In genomic region chr5:59445741-59446140, GRCh38 we compare ENCODE assay signal across 37 cellular contexts.
"Had no signal": no experiment of that assay in that cellular context is flagged by ENCODE, and none has a peak within 500 bp of the region (broad histone marks: within the 10 kb centered on the region; RNA-seq: fewer than 3 reads in every experiment).

No MANE protein-coding gene starts in this region.

- DNase-seq: activated CD4-positive, alpha-beta memory T cell treated with anti-CD3 and anti-CD28 coated beads, Interleukin-2, amount 10 ng/mL, durations not matched to agents 7 days and 5 days; activated CD4-positive, alpha-beta T cell treated with anti-CD3 and anti-CD28 coated beads for 48 hours; activated gamma-delta T cell treated with Interleukin-2 at 50 U/mL for 16 hours; activated naive CD8-positive, alpha-beta T cell treated with anti-CD3 and anti-CD28 coated beads, Interleukin-2, amount 50 U/mL, for 24 hours; activated T-cell treated with anti-CD3 and anti-CD28 coated beads, Interleukin-2, amount 50 U/mL, for 4 hours; amygdala; body of pancreas; cerebellar nuclear complex; dorsolateral prefrontal cortex; effector memory CD4-positive, alpha-beta T cell; erythroblast; heart left ventricle; hypothalamus; immature natural killer cell; left colon; naive B cell; pancreas; sigmoid colon; stimulated activated CD4-positive, alpha-beta T cell treated with anti-CD3 and anti-CD28 coated beads, Interleukin-1b, Interleukin-23, amount 100 ng/mL, for 48 hours; stimulated activated CD4-positive, alpha-beta T cell treated with anti-CD3 and anti-CD28 coated beads, Interleukin-4, amount 100 ng/mL, for 4 hours; stimulated activated CD8-positive, alpha-beta memory T cell treated with anti-CD3 and anti-CD28 coated beads, Interleukin-4, amount 100 ng/mL, for 48 hours; stimulated activated naive CD8-positive, alpha-beta T cell treated with anti-CD3 and anti-CD28 coated beads, Interleukin-15, amount 100 ng/mL, for 72 hours; substantia nigra; T-helper 9 cell; uterus; WERI-Rb-1 had no signal

- H3K9me3 Mint-ChIP-seq: activated CD4-positive, alpha-beta memory T cell treated with anti-CD3 and anti-CD28 coated beads, Interleukin-2, amount 10 ng/mL, durations not matched to agents 7 days and 5 days; activated naive CD4-positive, alpha-beta T cell treated with anti-CD3 and anti-CD28 coated beads, Interleukin-2, amount 50 U/mL, for 24 hours; activated naive CD8-positive, alpha-beta T cell treated with anti-CD3 and anti-CD28 coated beads, Interleukin-2, amount 50 U/mL, for 24 hours; activated T-cell treated with anti-CD3 and anti-CD28 coated beads, Interleukin-2, amount 50 U/mL, for 4 hours; activated T-helper 17 cell treated with anti-CD3 and anti-CD28 coated beads, Interleukin-2, amount 50 U/mL, for 72 hours; stimulated activated memory B cell treated with anti-CD40 and anti-IgM and Interleukin-4, amounts not matched to agents 10 μg/mL and 1 μg/mL and 100 μg/mL, for 72 hours; stimulated activated naive CD8-positive, alpha-beta T cell treated with anti-CD3 and anti-CD28 coated beads, Interleukin-15, amount 100 ng/mL, for 72 hours; T-helper 1 cell treated with Interleukin-12 subunit alpha and Interleukin-12 subunit beta and Interleukin-4 antibody, amounts not matched to agents 30 μg/mL and 1 μg/mL, for 36 hours; type B pancreatic cell had no signal

- H3K36me3 ChIP-seq: cardiac muscle cell, heart left ventricle, pancreas, prostate gland, sigmoid colon, WERI-Rb-1 had no signal

- H3K27ac ChIP-seq: body of pancreas, cardiac muscle cell, coronary artery, dorsolateral prefrontal cortex, heart left ventricle, pancreas, prostate gland, sigmoid colon, uterus, WERI-Rb-1 had no signal

- H3K9me3 ChIP-seq: body of pancreas, pancreas, prostate gland, sigmoid colon, uterus had no signal

- H3K4me3 Mint-ChIP-seq: activated CD4-positive, alpha-beta memory T cell treated with anti-CD3 and anti-CD28 coated beads, Interleukin-2, amount 10 ng/mL, durations not matched to agents 7 days and 5 days; activated naive CD4-positive, alpha-beta T cell treated with anti-CD3 and anti-CD28 coated beads, Interleukin-2, amount 50 U/mL, for 24 hours; activated naive CD8-positive, alpha-beta T cell treated with anti-CD3 and anti-CD28 coated beads, Interleukin-2, amount 50 U/mL, for 24 hours; activated T-cell treated with anti-CD3 and anti-CD28 coated beads, Interleukin-2, amount 50 U/mL, for 4 hours; activated T-helper 17 cell treated with anti-CD3 and anti-CD28 coated beads, Interleukin-2, amount 50 U/mL, for 72 hours; immature natural killer cell; mesothelial cell of epicardium; naive B cell; stimulated activated memory B cell treated with anti-CD40 and anti-IgM and Interleukin-4, amounts not matched to agents 10 μg/mL and 1 μg/mL and 100 μg/mL, for 72 hours; stimulated activated naive CD8-positive, alpha-beta T cell treated with anti-CD3 and anti-CD28 coated beads, Interleukin-15, amount 100 ng/mL, for 72 hours; T-helper 1 cell treated with Interleukin-12 subunit alpha and Interleukin-12 subunit beta and Interleukin-4 antibody, amounts not matched to agents 30 μg/mL and 1 μg/mL, for 36 hours; type B pancreatic cell had no signal

- H3K27ac Mint-ChIP-seq: activated CD4-positive, alpha-beta memory T cell treated with anti-CD3 and anti-CD28 coated beads, Interleukin-2, amount 10 ng/mL, durations not matched to agents 7 days and 5 days; activated naive CD4-positive, alpha-beta T cell treated with anti-CD3 and anti-CD28 coated beads, Interleukin-2, amount 50 U/mL, for 24 hours; activated naive CD8-positive, alpha-beta T cell treated with anti-CD3 and anti-CD28 coated beads, Interleukin-2, amount 50 U/mL, for 24 hours; activated T-helper 17 cell treated with anti-CD3 and anti-CD28 coated beads, Interleukin-2, amount 50 U/mL, for 72 hours; immature natural killer cell; mesothelial cell of epicardium; naive B cell; stimulated activated memory B cell treated with anti-CD40 and anti-IgM and Interleukin-4, amounts not matched to agents 10 μg/mL and 1 μg/mL and 100 μg/mL, for 72 hours; stimulated activated naive CD8-positive, alpha-beta T cell treated with anti-CD3 and anti-CD28 coated beads, Interleukin-15, amount 100 ng/mL, for 72 hours; T-helper 1 cell treated with Interleukin-12 subunit alpha and Interleukin-12 subunit beta and Interleukin-4 antibody, amounts not matched to agents 30 μg/mL and 1 μg/mL, for 36 hours; type B pancreatic cell had no signal

- H3K36me3 Mint-ChIP-seq: activated naive CD4-positive, alpha-beta T cell treated with anti-CD3 and anti-CD28 coated beads, Interleukin-2, amount 50 U/mL, for 24 hours; immature natural killer cell; naive B cell; stimulated activated memory B cell treated with anti-CD40 and anti-IgM and Interleukin-4, amounts not matched to agents 10 μg/mL and 1 μg/mL and 100 μg/mL, for 72 hours; type B pancreatic cell had no signal

- H3K4me3 ChIP-seq: body of pancreas, cardiac muscle cell, coronary artery, dorsolateral prefrontal cortex, heart left ventricle, pancreas, prostate gland, sigmoid colon, smooth muscle cell, uterus had no signal

- ATAC-seq: activated CD4-positive, CD25-positive, alpha-beta regulatory T cell treated with anti-CD3 and anti-CD28 coated beads, Interleukin-2, amount 50 U/mL, for 24 hours; activated naive CD8-positive, alpha-beta T cell treated with anti-CD3 and anti-CD28 coated beads, Interleukin-2, amount 50 U/mL, for 24 hours; activated T-cell treated with anti-CD3 and anti-CD28 coated beads, Interleukin-2, amount 50 U/mL, for 4 hours; activated T-helper 17 cell treated with anti-CD3 and anti-CD28 coated beads, Interleukin-2, amount 50 U/mL, for 72 hours; body of pancreas; heart left ventricle; left colon; pancreas; stimulated activated memory B cell treated with anti-CD40 and anti-IgM and Interleukin-4, amounts not matched to agents 10 μg/mL and 1 μg/mL and 100 μg/mL, for 72 hours; stimulated activated naive CD8-positive, alpha-beta T cell treated with anti-CD3 and anti-CD28 coated beads, Interleukin-15, amount 100 ng/mL, for 72 hours had no signal

- H3K27me3 Mint-ChIP-seq: activated naive CD8-positive, alpha-beta T cell treated with anti-CD3 and anti-CD28 coated beads, Interleukin-2, amount 50 U/mL, for 24 hours; naive B cell; stimulated activated memory B cell treated with anti-CD40 and anti-IgM and Interleukin-4, amounts not matched to agents 10 μg/mL and 1 μg/mL and 100 μg/mL, for 72 hours; stimulated activated naive CD8-positive, alpha-beta T cell treated with anti-CD3 and anti-CD28 coated beads, Interleukin-15, amount 100 ng/mL, for 72 hours; type B pancreatic cell had no signal

- H3K27me3 ChIP-seq: body of pancreas, cardiac muscle cell, dorsolateral prefrontal cortex, heart left ventricle, pancreas, sigmoid colon, uterus had no signal

- H3K4me1 ChIP-seq: body of pancreas, heart left ventricle, pancreas, prostate gland, uterus had no signal

- H3K4me1 Mint-ChIP-seq: activated CD4-positive, alpha-beta memory T cell treated with anti-CD3 and anti-CD28 coated beads, Interleukin-2, amount 10 ng/mL, durations not matched to agents 7 days and 5 days; activated naive CD4-positive, alpha-beta T cell treated with anti-CD3 and anti-CD28 coated beads, Interleukin-2, amount 50 U/mL, for 24 hours; activated naive CD8-positive, alpha-beta T cell treated with anti-CD3 and anti-CD28 coated beads, Interleukin-2, amount 50 U/mL, for 24 hours; activated T-helper 17 cell treated with anti-CD3 and anti-CD28 coated beads, Interleukin-2, amount 50 U/mL, for 72 hours; immature natural killer cell; naive B cell; stimulated activated memory B cell treated with anti-CD40 and anti-IgM and Interleukin-4, amounts not matched to agents 10 μg/mL and 1 μg/mL and 100 μg/mL, for 72 hours; stimulated activated naive CD8-positive, alpha-beta T cell treated with anti-CD3 and anti-CD28 coated beads, Interleukin-15, amount 100 ng/mL, for 72 hours had no signal
